23 cellular contexts compared by ENCODE assay signal in genomic region chr5:135056316-135057030, GRCh38. TPM values are rescaled to one million over a fixed set of nuclear protein-coding genes. Genes with fewer than 3 reads are reported as not detected.
"Had no signal": no experiment of that assay in that cellular context is flagged by ENCODE, and none has a peak within 500 bp of the region (broad histone marks: within the 10 kb centered on the region; RNA-seq: fewer than 3 reads in every experiment).

No MANE protein-coding gene starts in this region.

- H3K4me3 ChIP-seq: adrenal gland, PC-9, SK-N-MC had no signal

- ATAC-seq: activated CD8-positive, alpha-beta T cell treated with anti-CD3 and anti-CD28 coated beads, Interleukin-2, amount 10 ng/mL, durations not matched to agents 7 days and 5 days; WTC11 had no signal

- H3K4me2 ChIP-seq: PC-9 had no signal

- H2AFZ ChIP-seq: PC-9 had no signal

- H3K27ac ChIP-seq: adrenal gland, PC-9, SK-N-MC had no signal

- H3K4me1 ChIP-seq: adrenal gland had no signal

- H3K36me3 ChIP-seq: adrenal gland had no signal

- H3K9me3 ChIP-seq: adrenal gland had no signal

- DNase-seq: activated CD4-positive, alpha-beta T cell treated with anti-CD3 and anti-CD28 coated beads for 48 hours; activated CD4-positive, alpha-beta T cell treated with anti-CD3 and anti-CD28 coated beads, Interleukin-2, amount 50 U/mL, for 4 hours; activated CD4-positive, CD25-positive, alpha-beta regulatory T cell treated with anti-CD3 and anti-CD28 coated beads, Interleukin-2, amount 50 U/mL, for 72 hours; activated CD8-positive, alpha-beta memory T cell treated with anti-CD3 and anti-CD28 coated beads, Interleukin-2, amount 50 U/mL, for 48 hours; activated CD8-positive, alpha-beta T cell treated with anti-CD3 and anti-CD28 coated beads, Interleukin-2, amount 10 ng/mL, durations not matched to agents 7 days and 5 days; activated naive CD4-positive, alpha-beta T cell treated with anti-CD3 and anti-CD28 coated beads, Interleukin-2, amount 50 U/mL, for 16 hours; activated naive CD8-positive, alpha-beta T cell treated with anti-CD3 and anti-CD28 coated beads, Interleukin-2, amount 10 ng/mL, durations not matched to agents 7 days and 5 days; activated T-cell treated with anti-CD3 and anti-CD28 coated beads, Interleukin-2, amount 50 U/mL, for 1 hour; adrenal gland; anterior cingulate cortex; KG1; NCI-H1092; NCI-H1417; NCI-H2029; NCI-H2107; NCI-H2171 treated with DMSO at 0.1 percent for 48 hours; NCI-H226; NCI-H526; PC-9; SIG-M5 had no signal

RNA-seq across cellular contexts. Expression of gene PITX1, which starts 22.4 kb away (rescaled TPM):
- total RNA-seq: activated CD8-positive, alpha-beta T cell treated with anti-CD3 and anti-CD28 coated beads, Interleukin-2, amount 10 ng/mL, durations not matched to agents 7 days and 5 days; activated naive CD8-positive, alpha-beta T cell treated with anti-CD3 and anti-CD28 coated beads, Interleukin-2, amount 10 ng/mL, durations not matched to agents 7 days and 5 days; cerebellum had no signal
